In the genomic region with DNA sequence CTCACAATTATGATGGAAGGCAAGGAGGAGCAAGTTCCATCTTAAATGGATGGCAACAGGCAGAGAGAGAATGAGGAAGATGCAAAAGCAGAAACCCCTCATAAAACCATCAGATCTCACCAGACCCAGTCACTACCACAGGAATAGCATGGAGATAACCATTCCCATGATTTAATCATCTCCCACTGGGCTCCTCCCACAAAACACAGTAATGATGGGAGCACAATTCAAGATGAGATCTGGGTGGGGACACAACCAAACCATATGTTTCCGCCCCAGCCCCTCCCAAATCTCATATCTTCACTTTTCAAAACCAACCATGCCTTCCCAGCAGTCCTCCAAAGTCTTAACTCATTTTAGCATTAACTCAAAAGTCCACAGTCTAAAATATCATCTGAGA, we compare ENCODE assay signal across 22 cellular contexts.
"Had no signal": no experiment of that assay in that cellular context is flagged by ENCODE, and none has a peak within 500 bp of the region (broad histone marks: within the 10 kb centered on the region; RNA-seq: fewer than 3 reads in every experiment).

No MANE protein-coding gene starts in this region.

- H3K27me3 Mint-ChIP-seq: dendritic cell treated with granulocyte-macrophage colony-stimulating factor and Interleukin-4, amounts not matched to agents 40 ng/mL and 50 ng/mL, for 4 days; effector memory CD8-positive, alpha-beta T cell had no signal

- DNase-seq: colonic mucosa; cortex of kidney; dermis blood vessel endothelial cell; dorsolateral prefrontal cortex; effector CD4-positive, alpha-beta T cell; effector CD8-positive, alpha-beta T cell; effector memory CD4-positive, alpha-beta T cell; effector memory CD8-positive, alpha-beta T cell; endodermal cell; erythroblast; esophagus squamous epithelium; foreskin fibroblast; foreskin keratinocyte; foreskin melanocyte; gastrocnemius medialis; glutamatergic neuron; head of caudate nucleus; heart left ventricle; heart right ventricle had no signal

- H3K4me3 Mint-ChIP-seq: dendritic cell treated with granulocyte-macrophage colony-stimulating factor and Interleukin-4, amounts not matched to agents 40 ng/mL and 50 ng/mL, for 4 days; effector memory CD8-positive, alpha-beta T cell; endodermal cell had no signal

- H3K27ac Mint-ChIP-seq: dendritic cell treated with granulocyte-macrophage colony-stimulating factor and Interleukin-4, amounts not matched to agents 40 ng/mL and 50 ng/mL, for 4 days; effector memory CD8-positive, alpha-beta T cell; endodermal cell had no signal

- ATAC-seq: effector memory CD8-positive, alpha-beta T cell; esophagus mucosa; foreskin keratinocyte; gastrocnemius medialis; gastroesophageal sphincter; heart left ventricle; heart right ventricle had no signal
